Comparison of ENCODE assay signal across 8 cellular contexts in genomic region chr19:57560049-57560491, GRCh38. TPM values are rescaled to one million over a fixed set of nuclear protein-coding genes. Genes with fewer than 3 reads are reported as not detected.
DNase-seq lines count a peak whose midpoint lies in the region; ATAC-seq, FAIRE-seq and TF ChIP-seq lines count a peak whose summit lies in the region.

No MANE protein-coding gene starts in this region.

- FAIRE-seq in small intestine (lab: Jason Lieb, UNC), result no peak

- peaks cover 21% of the 10 kb centered on the region for H3K4me1 Mint-ChIP-seq in CD14-positive monocyte
- H3K4me1 Mint-ChIP-seq in activated naive CD8-positive, alpha-beta T cell treated with anti-CD3 and anti-CD28 coated beads for 36 hours, result peaks cover 29% of the 10 kb centered on the region

- DNase-seq in CD14-positive monocyte (ENCODE audit: low spot score), result no peak
- DNase-seq in activated naive CD8-positive, alpha-beta T cell treated with anti-CD3 and anti-CD28 coated beads for 36 hours, result peak; percentile 5
- peak; percentile 51 to 75 (median 68) for DNase-seq in right cardiac atrium
- no peak for DNase-seq in small intestine
- DNase-seq in central memory CD4-positive, alpha-beta T cell, result no peak
- no peak for DNase-seq in DMS 273 (lab: John Stamatoyannopoulos, UW; ENCODE audit: unreplicated experiment)

- H3K4me3 Mint-ChIP-seq in CD14-positive monocyte, result peak overlapping the region; percentile 91 to 95
- H3K4me3 Mint-ChIP-seq in activated naive CD8-positive, alpha-beta T cell treated with anti-CD3 and anti-CD28 coated beads for 36 hours, result peak overlapping the region; percentile 94

- TF ChIP-seq CTCF in CD14-positive monocyte (IDR thresholded peaks at IDR 0.05), result no peak

- peaks cover 50 to 80% (median 69%) of the 10 kb centered on the region in 7 donors for H3K9me3 Mint-ChIP-seq in CD14-positive monocyte
- peaks cover 31% of the 10 kb centered on the region for H3K9me3 Mint-ChIP-seq in activated naive CD8-positive, alpha-beta T cell treated with anti-CD3 and anti-CD28 coated beads for 36 hours

- peaks cover 18 to 25% of the 10 kb centered on the region in 2 donors for H3K36me3 Mint-ChIP-seq in CD14-positive monocyte
- H3K36me3 Mint-ChIP-seq in activated naive CD8-positive, alpha-beta T cell treated with anti-CD3 and anti-CD28 coated beads for 36 hours, result peaks cover 55% of the 10 kb centered on the region

- intact Hi-C loops in CD14-positive monocyte (cut with micrococcal nuclease), result loop anchor here in 1 of 2 donors (2.0 kb wide), 1 partner anchor 73 kb away; the partner anchor contains the start of gene ZNF211
- intact Hi-C loops in right cardiac atrium (cut with DNase I), result no loop called here

- H3K27ac Mint-ChIP-seq in CD14-positive monocyte, result peak overlapping the region in 4 of 7 donors; percentile 22 to 84 (median 78)
- H3K27ac Mint-ChIP-seq in activated naive CD8-positive, alpha-beta T cell treated with anti-CD3 and anti-CD28 coated beads for 36 hours, result peak overlapping the region; percentile 92

- no peaks in the 10 kb centered on the region for H3K9me3 ChIP-seq in right cardiac atrium (ENCODE audit: control insufficient read depth, low read length)
- no peaks in the 10 kb centered on the region for H3K9me3 ChIP-seq in small intestine (ENCODE audit: control insufficient read depth, low read depth)

- peak; percentile 6 for ATAC-seq in HG02798 (IDR thresholded peaks at IDR 0.05; ENCODE audit: poor library complexity, unreplicated experiment)
- ATAC-seq in right cardiac atrium, result peak; percentile 55 to 76
- no peak for ATAC-seq in HG03108 (IDR thresholded peaks at IDR 0.05; ENCODE audit: unreplicated experiment)

- H3K4me1 ChIP-seq in right cardiac atrium (ENCODE audit: control insufficient read depth, insufficient read depth, low read length) (peaks cover 6% of the 10 kb centered on the region), small intestine (ENCODE audit: control insufficient read depth in 2 of 2, insufficient read depth in 1 of 2, low read depth in 1 of 2, low read length in 1 of 2) (peaks cover 4 to 7% of the 10 kb centered on the region in 2 donors)

- 13% methylated on average over 23 of the region's 23 CpGs for WGBS in right cardiac atrium
- 22 to 34% (median 33%) methylated on average over 23 of the region's 23 CpGs for WGBS in small intestine, 3 donors

- H3K27ac ChIP-seq in right cardiac atrium (ENCODE audit: low read length), result no peak overlapping the region
- H3K27ac ChIP-seq in small intestine (ENCODE audit: low read depth in 1 of 2, low read length in 1 of 2), result peak overlapping the region in 1 of 2 donors; percentile 80

- H3K27me3 Mint-ChIP-seq in CD14-positive monocyte (ENCODE audit: low read depth in 3 of 3), result peaks cover 0 to 8% (median 3%) of the 10 kb centered on the region in 3 donors
- H3K27me3 Mint-ChIP-seq in activated naive CD8-positive, alpha-beta T cell treated with anti-CD3 and anti-CD28 coated beads for 36 hours, result peaks cover 5% of the 10 kb centered on the region

- H3K27me3 ChIP-seq in right cardiac atrium (ENCODE audit: control insufficient read depth, insufficient read depth) (no peaks in the 10 kb centered on the region), small intestine (ENCODE audit: control insufficient read depth in 2 of 2, insufficient read depth in 2 of 2, low read length in 2 of 2) (no peaks in the 10 kb centered on the region)

- H3K4me3 ChIP-seq in right cardiac atrium (ENCODE audit: low read length) (peak overlapping the region; percentile 66), small intestine (ENCODE audit: low read depth in 1 of 2, low read length in 2 of 2) (peak overlapping the region; percentile 87 to 89)

- peaks cover 4 to 7% of the 10 kb centered on the region in 2 donors for H3K36me3 ChIP-seq in small intestine (ENCODE audit: control insufficient read depth in 2 of 2, insufficient read depth in 2 of 2, low read length in 2 of 2)

RNA-seq across cellular contexts. Expression of gene ZNF550, which starts 0.4 kb away (rescaled TPM):
- polyA plus RNA-seq in CD14-positive monocyte (under 1 TPM; 0.25 to 0.65 TPM), right cardiac atrium (3.1 TPM), small intestine (1 to 10 TPM; 1.1 to 2.4 (median 1.1) TPM)
- 10 to 100 TPM; 10.9 to 11.4 TPM for total RNA-seq in activated naive CD8-positive, alpha-beta T cell treated with anti-CD3 and anti-CD28 coated beads for 36 hours
- total RNA-seq in right cardiac atrium, result 1 to 10 TPM; 6.7 to 9.5 (median 7.9) TPM

RNA-seq across cellular contexts. Expression of gene ZNF416, which starts 18.6 kb away (rescaled TPM):
- polyA plus RNA-seq in CD14-positive monocyte (1 to 10 TPM; 1.4 to 2.1 TPM), right cardiac atrium (2.4 TPM), small intestine (1 to 10 TPM in 2 of 3 donors, under 1 TPM in 1; 0.89 to 2.7 (median 2.1) TPM)
- total RNA-seq in activated naive CD8-positive, alpha-beta T cell treated with anti-CD3 and anti-CD28 coated beads for 36 hours, result 1 to 10 TPM; 5.9 to 7.0 TPM
- 1 to 10 TPM; 4.7 to 5.9 (median 4.8) TPM for total RNA-seq in right cardiac atrium

RNA-seq across cellular contexts. Expression of gene ZIK1, which starts 23.9 kb away (rescaled TPM):
- polyA plus RNA-seq in CD14-positive monocyte, result 1 to 10 TPM; 1.0 to 1.1 TPM
- total RNA-seq in activated naive CD8-positive, alpha-beta T cell treated with anti-CD3 and anti-CD28 coated beads for 36 hours, result 10 to 100 TPM; 13.1 to 14.4 TPM
- 1 to 10 TPM; 5.0 to 6.3 (median 5.5) TPM for total RNA-seq in right cardiac atrium
- polyA plus RNA-seq in right cardiac atrium, result 2.0 TPM
- 1 to 10 TPM in 2 of 3 donors, not detected in 1; 1.6 to 2.1 TPM for polyA plus RNA-seq in small intestine

RNA-seq across cellular contexts. Expression of gene ZNF549, which starts 32.9 kb away (rescaled TPM):
- polyA plus RNA-seq in CD14-positive monocyte, result under 1 TPM; 0.54 to 0.74 TPM
- total RNA-seq in activated naive CD8-positive, alpha-beta T cell treated with anti-CD3 and anti-CD28 coated beads for 36 hours, result 1 to 10 TPM; 5.6 to 6.1 TPM
- total RNA-seq in right cardiac atrium, result 1 to 10 TPM; 4.4 to 4.8 (median 4.5) TPM
- 2.0 TPM for polyA plus RNA-seq in right cardiac atrium
- polyA plus RNA-seq in small intestine, result 1 to 10 TPM in 2 of 3 donors, under 1 TPM in 1; 0.89 to 2.0 (median 1.4) TPM

RNA-seq across cellular contexts. Expression of gene ZNF530, which starts 39.6 kb away (rescaled TPM):
- polyA plus RNA-seq in CD14-positive monocyte (1 to 10 TPM in 1 of 2 donors, under 1 TPM in 1; 0.72 to 1.3 TPM), right cardiac atrium (8.4 TPM), small intestine (1 to 10 TPM in 2 of 3 donors, under 1 TPM in 1; 0.89 to 6.2 (median 2.5) TPM)
- 10 to 100 TPM; 11.0 to 12.2 TPM for total RNA-seq in activated naive CD8-positive, alpha-beta T cell treated with anti-CD3 and anti-CD28 coated beads for 36 hours
- 1 to 10 TPM; 3.7 to 5.9 (median 5.0) TPM for total RNA-seq in right cardiac atrium

Comparison
In these comparisons a context has a peak if more than half of its experiments do, and no peak if none do; other contexts are left out.
1. DNase-seq: peak in activated naive CD8-positive, alpha-beta T cell treated with anti-CD3 and anti-CD28 coated beads for 36 hours (single experiment) and right cardiac atrium (3 of 3); none in CD14-positive monocyte (single experiment), small intestine (single experiment), central memory CD4-positive, alpha-beta T cell (single experiment) and DMS 273 (single experiment).